27 cellular contexts compared by ENCODE assay signal in the genomic region with DNA sequence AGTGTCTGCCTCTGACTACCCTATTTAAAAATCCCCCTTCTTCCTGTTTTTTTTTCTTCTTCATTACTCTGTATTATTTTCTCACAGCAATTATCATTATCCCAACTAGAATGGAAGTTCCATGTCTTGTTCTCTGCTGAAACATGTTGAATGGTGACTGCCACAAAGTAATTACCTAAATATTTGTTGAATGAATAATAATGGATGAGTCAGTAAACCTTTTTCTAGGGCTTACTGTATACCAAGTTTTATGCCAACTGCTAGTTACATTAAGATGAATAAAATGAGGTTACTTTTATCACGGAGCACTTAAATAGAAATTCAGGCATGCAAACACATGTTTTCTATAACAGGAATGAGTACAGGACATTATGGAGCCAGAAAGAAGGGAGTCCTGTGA.
DNase-seq lines count a peak whose midpoint lies in the region; ATAC-seq and TF ChIP-seq lines count a peak whose summit lies in the region.
"Had no signal": no experiment of that assay in that cellular context is flagged by ENCODE, and none has a peak within 500 bp of the region (broad histone marks: within the 10 kb centered on the region; RNA-seq: fewer than 3 reads in every experiment).

No MANE protein-coding gene starts in this region.

- H3K4me1 ChIP-seq in SK-N-SH (ENCODE audit: control insufficient read depth in 1 of 2, insufficient read depth in 2 of 2, low read depth in 1 of 2, low read length in 1 of 2) = no peaks in the 10 kb centered on the region
- peaks cover 45% of the 10 kb centered on the region for H3K4me1 ChIP-seq in foreskin keratinocyte
- H3K4me1 ChIP-seq: gastrocnemius medialis, stomach, upper lobe of left lung had no signal

- no peaks in the 10 kb centered on the region for H3K27me3 ChIP-seq in SK-N-SH (ENCODE audit: insufficient read depth)
- H3K27me3 ChIP-seq in foreskin keratinocyte = no peaks in the 10 kb centered on the region
- H3K27me3 ChIP-seq: gastrocnemius medialis, stomach, upper lobe of left lung had no signal

- peak; percentile 17 for DNase-seq in A172 (ENCODE audit: low spot score)
- DNase-seq in HPDE6-E6E7 (ENCODE audit: extremely low spot score) = peak; percentile 31
- no peak for DNase-seq in SK-N-SH
- DNase-seq in foreskin keratinocyte = peak; percentile 95 to 98
- no peak for DNase-seq in activated CD4-positive, CD25-positive, alpha-beta regulatory T cell treated with anti-CD3 and anti-CD28 coated beads, Interleukin-2, amount 50 U/mL, for 72 hours
- DNase-seq in nucleus accumbens (lab: John Stamatoyannopoulos, UW) = no peak
- DNase-seq: 8988T; activated CD4-positive, alpha-beta T cell treated with anti-CD3 and anti-CD28 coated beads, Interleukin-2, amount 50 U/mL, for 48 hours; activated naive CD4-positive, alpha-beta T cell treated with Interleukin-2 at 50 U/mL for 16 hours; C1 segment of cervical spinal cord; gastrocnemius medialis; GDM1; HCEC 1CT; left colon; NCI-H2081 treated with DMSO at 0.1 percent for 48 hours; NCI-H524; posterior cingulate gyrus; SHP77 treated with DMSO at 0.1 percent for 48 hours; stimulated activated CD4-positive, alpha-beta T cell treated with anti-CD3 and anti-CD28 coated beads, Interleukin-4, amount 100 ng/mL, for 1 hour; stomach; upper lobe of left lung had no signal

- no peak overlapping the region for H3K4me3 ChIP-seq in SK-N-SH (ENCODE audit: low read depth in 2 of 2, low read length in 1 of 2)
- H3K4me3 ChIP-seq: gastrocnemius medialis, smooth muscle cell, stomach, upper lobe of left lung had no signal

- H3K9me2 ChIP-seq in SK-N-SH = no peaks in the 10 kb centered on the region

- H3K27ac ChIP-seq in SK-N-SH (ENCODE audit: low read depth in 2 of 2, low read length in 1 of 2) = peak overlapping the region in 1 of 2 experiments; percentile 68; a peak in 2 of 4 replicates
- H3K27ac ChIP-seq in foreskin keratinocyte = peak overlapping the region; percentile 72
- H3K27ac ChIP-seq: gastrocnemius medialis, HL-60, stomach, upper lobe of left lung, VCaP had no signal

- TF ChIP-seq CTCF in SK-N-SH (IDR thresholded peaks at IDR 0.05) (no peak), foreskin keratinocyte (conservative IDR thresholded peaks at IDR 0.05) (no peak)

- H4K20me1 ChIP-seq in SK-N-SH (ENCODE audit: insufficient read depth) = no peaks in the 10 kb centered on the region

- H3K9me3 ChIP-seq in SK-N-SH = no peaks in the 10 kb centered on the region
- H3K9me3 ChIP-seq: gastrocnemius medialis, stomach, upper lobe of left lung had no signal

- H3K36me3 ChIP-seq in SK-N-SH (replicated peaks in 1 of 2; ENCODE audit: control insufficient read depth in 1 of 2, insufficient read depth in 2 of 2, low read length in 1 of 2) = no peaks in the 10 kb centered on the region
- H3K36me3 ChIP-seq: gastrocnemius medialis, stomach, upper lobe of left lung had no signal

- 0 out of 2 replicates have a peak overlapping the region, but pooled peaks have one; percentile 46 for H2AFZ ChIP-seq in SK-N-SH (ENCODE audit: low read depth)

- H3K79me2 ChIP-seq in SK-N-SH (ENCODE audit: insufficient read depth) = no peaks in the 10 kb centered on the region

- no peak overlapping the region for H3K9ac ChIP-seq in SK-N-SH

- POLR2A ChIA-PET in SK-N-SH (lab: Yijun Ruan, JAX) = no interaction called here

- TF ChIP-seq EP300 in SK-N-SH (IDR thresholded peaks at IDR 0.05; ENCODE audit: borderline replicate concordance in 1 of 2, low read depth in 1 of 2, low read length in 1 of 2) = no peak

- 7% methylated on average over 1 of the region's 1 CpG for WGBS in SK-N-SH (ENCODE audit: low lambda C conversion rate)

- CTCF ChIA-PET in SK-N-SH (lab: Yijun Ruan, JAX) = no interaction called here

- TF ChIP-seq RAD21 in SK-N-SH (IDR thresholded peaks at IDR 0.05; ENCODE audit: low read length) = no peak

- H3K4me2 ChIP-seq in SK-N-SH = no peak overlapping the region
- H3K4me2 ChIP-seq: smooth muscle cell had no signal

- peaks cover 14% of the 10 kb centered on the region for H3F3A ChIP-seq in SK-N-SH (replicated peaks; ENCODE audit: insufficient read depth)

- ATAC-seq in foreskin keratinocyte = peak; percentile 82
- no peak for ATAC-seq in HG02798 (IDR thresholded peaks at IDR 0.05; ENCODE audit: poor library complexity, unreplicated experiment)
- no peak for ATAC-seq in HG03045 (IDR thresholded peaks at IDR 0.05; ENCODE audit: unreplicated experiment)
- ATAC-seq: gastrocnemius medialis; left colon; natural killer cell treated with Interleukin-12 subunit alpha and Interleukin-12 subunit beta and Interleukin-15 and Interleukin-18, amount 100 ng/mL, for 72 hours had no signal

TF ChIP-seq in SK-N-SH, 30 proteins besides CTCF, POLR2A, EP300 and RAD21:
- TF ChIP-seq JUND (IDR thresholded peaks at IDR 0.05) (peak; percentile 32; the same call in 1 of the 2 replicates), FOSL2 (IDR thresholded peaks at IDR 0.05; ENCODE audit: borderline replicate concordance, low read depth) (peak; percentile 34; the same call in 1 of the 2 replicates), EZH2phosphoT487 (IDR thresholded peaks at IDR 0.05; ENCODE audit: borderline replicate concordance, low read depth) (no peak)

Comparison
In these comparisons a context has a peak if more than half of its experiments do, and no peak if none do; other contexts are left out.
1. DNase-seq: peak in A172 (single experiment), HPDE6-E6E7 (single experiment) and foreskin keratinocyte (2 of 2); none in SK-N-SH (single experiment), activated CD4-positive, CD25-positive, alpha-beta regulatory T cell treated with anti-CD3 and anti-CD28 coated beads, Interleukin-2, amount 50 U/mL, for 72 hours (single experiment) and nucleus accumbens (0 of 56).